In genomic region chr2:111911295-111911977, GRCh38 we compare ENCODE assay signal across 1 cellular context. TPM values are rescaled to one million over a fixed set of nuclear protein-coding genes. Genes with fewer than 3 reads are reported as not detected.
"Had no signal": no experiment of that assay in that cellular context is flagged by ENCODE, and none has a peak within 500 bp of the region (broad histone marks: within the 10 kb centered on the region; RNA-seq: fewer than 3 reads in every experiment).

No MANE protein-coding gene starts in this region.

RNA-seq across cellular contexts. Expression of gene MERTK, which starts 13.0 kb away (rescaled TPM):
- total RNA-seq: HFFc6 had no signal
